In genomic region chr18:5600376-5601071, GRCh38 we compare ENCODE assay signal across 9 cellular contexts. TPM values are rescaled to one million over a fixed set of nuclear protein-coding genes. Genes with fewer than 3 reads are reported as not detected.
DNase-seq lines count a peak whose midpoint lies in the region; ATAC-seq and TF ChIP-seq lines count a peak whose summit lies in the region.
"Had no signal": no experiment of that assay in that cellular context is flagged by ENCODE, and none has a peak within 500 bp of the region (broad histone marks: within the 10 kb centered on the region; RNA-seq: fewer than 3 reads in every experiment).

No MANE protein-coding gene starts in this region.

- no peak for ATAC-seq in GM18519 (IDR thresholded peaks at IDR 0.05; ENCODE audit: low FRiP score, unreplicated experiment)
- no peak for ATAC-seq in activated T-helper 17 cell treated with anti-CD3 and anti-CD28 coated beads, Interleukin-2, amount 50 U/mL, for 72 hours (replicated peaks)
- ATAC-seq: HCT116 had no signal

- no peaks in the 10 kb centered on the region for H3K9me3 Mint-ChIP-seq in neural crest cell
- H3K9me3 Mint-ChIP-seq in activated T-helper 17 cell treated with anti-CD3 and anti-CD28 coated beads, Interleukin-2, amount 50 U/mL, for 72 hours, result no peaks in the 10 kb centered on the region

- H3K27me3 Mint-ChIP-seq in neural crest cell (ENCODE audit: low read depth), result no peaks in the 10 kb centered on the region
- peaks cover 15% of the 10 kb centered on the region for H3K27me3 Mint-ChIP-seq in activated T-helper 17 cell treated with anti-CD3 and anti-CD28 coated beads, Interleukin-2, amount 50 U/mL, for 72 hours

- no peak for DNase-seq in GM10248 (ENCODE audit: extremely low spot score)
- DNase-seq in NCI-H1694 treated with DMSO at 0.1 percent for 48 hours (lab: John Stamatoyannopoulos, UW), result peak; percentile 58
- DNase-seq in cerebellar cortex (ENCODE audit: low spot score), result peak; percentile 68
- DNase-seq in neural crest cell (ENCODE audit: low read depth, low spot score), result no peak
- no peak for DNase-seq in activated naive CD4-positive, alpha-beta T cell (lab: John Stamatoyannopoulos, UW)
- DNase-seq: activated CD4-positive, alpha-beta T cell treated with anti-CD3 and anti-CD28 coated beads, Interleukin-2, amount 50 U/mL, for 1 hour had no signal

- H3K4me3 Mint-ChIP-seq in neural crest cell, result no peak overlapping the region
- no peak overlapping the region for H3K4me3 Mint-ChIP-seq in activated T-helper 17 cell treated with anti-CD3 and anti-CD28 coated beads, Interleukin-2, amount 50 U/mL, for 72 hours

- POLR2A ChIA-PET in GM10248 (lab: Yijun Ruan, JAX), result no interaction called here

- H3K36me3 Mint-ChIP-seq in neural crest cell (ENCODE audit: low read depth), result no peaks in the 10 kb centered on the region
- H3K36me3 Mint-ChIP-seq in activated T-helper 17 cell treated with anti-CD3 and anti-CD28 coated beads, Interleukin-2, amount 50 U/mL, for 72 hours (ENCODE audit: low read depth), result no peaks in the 10 kb centered on the region

- no peak overlapping the region for H3K27ac Mint-ChIP-seq in neural crest cell (ENCODE audit: unreplicated experiment)
- H3K27ac Mint-ChIP-seq in activated T-helper 17 cell treated with anti-CD3 and anti-CD28 coated beads, Interleukin-2, amount 50 U/mL, for 72 hours, result no peak overlapping the region

- CTCF ChIA-PET in GM10248 (lab: Yijun Ruan, JAX), result no interaction called here

- no peaks in the 10 kb centered on the region for H3K4me1 Mint-ChIP-seq in neural crest cell
- no peaks in the 10 kb centered on the region for H3K4me1 Mint-ChIP-seq in activated T-helper 17 cell treated with anti-CD3 and anti-CD28 coated beads, Interleukin-2, amount 50 U/mL, for 72 hours

- TF ChIP-seq CTCF in GM10248 (IDR thresholded peaks at IDR 0.05; ENCODE audit: control extremely low read depth, extremely low read depth, low read depth, missing control alignments), result peak; percentile 14
- peak; percentile 75 for TF ChIP-seq CTCF in neural crest cell (conservative IDR thresholded peaks at IDR 0.05)

RNA-seq across cellular contexts. Expression of gene EPB41L3, which starts 56.7 kb away (rescaled TPM):
- 12.4 and 13.1 TPM in 2 replicates for total RNA-seq in neural crest cell
- under 1 TPM; 0.09 to 0.13 TPM for total RNA-seq in activated T-helper 17 cell treated with anti-CD3 and anti-CD28 coated beads, Interleukin-2, amount 50 U/mL, for 72 hours

Comparison
In these comparisons a context has a peak if more than half of its experiments do, and no peak if none do; other contexts are left out.
1. DNase-seq: peak in NCI-H1694 treated with DMSO at 0.1 percent for 48 hours (single experiment) and cerebellar cortex (single experiment); none in GM10248 (single experiment), neural crest cell (single experiment) and activated naive CD4-positive, alpha-beta T cell (0 of 4).
2. RNA of gene EPB41L3, which starts 56.7 kb away (total RNA-seq): 12.4 to 13.1 TPM in neural crest cell; 0.09 to 0.13 TPM in activated T-helper 17 cell treated with anti-CD3 and anti-CD28 coated beads, Interleukin-2, amount 50 U/mL, for 72 hours; every median in the first group is over 10 times any median in the second.